Comparison of ENCODE assay signal across 1 cellular context in genomic region chr6:137013738-137014602, GRCh38.
TF ChIP-seq lines count a peak whose summit lies in the region.

No MANE protein-coding gene starts in this region.

TF ChIP-seq in IMR-90, 13 proteins besides CTCF, POLR2A, EP300 and RAD21 (continued from another document):
- TF ChIP-seq ELK1 (IDR thresholded peaks at IDR 0.05; ENCODE audit: borderline replicate concordance, low read depth, low read length) (no peak), MAZ (IDR thresholded peaks at IDR 0.05; ENCODE audit: borderline replicate concordance, low read depth, low read length) (no peak)
